ENCODE assay signal across 20 cellular contexts in the genomic region with DNA sequence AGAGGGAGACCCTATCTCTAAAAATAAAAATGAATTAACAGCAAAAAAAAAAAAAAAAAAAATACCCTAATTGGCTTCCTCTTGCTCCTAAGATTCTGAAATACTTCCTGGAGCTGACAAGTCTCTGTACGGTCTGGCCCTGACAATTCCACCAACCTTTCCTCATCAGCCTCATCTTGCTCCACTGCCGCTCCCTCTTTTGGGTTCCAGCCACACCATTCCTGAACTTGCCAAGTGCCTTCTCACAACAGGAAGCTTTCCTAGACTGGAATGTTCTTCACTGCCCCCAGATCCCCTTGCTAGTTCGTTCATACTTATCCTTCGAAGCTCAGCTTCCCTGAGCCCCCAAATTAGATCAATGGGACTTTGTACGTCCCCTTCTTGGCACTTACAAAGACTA. TPM values are rescaled to one million over a fixed set of nuclear protein-coding genes. Genes with fewer than 3 reads are reported as not detected.
A peak's percentile ranks its signal among the peaks of the same experiment; 100 is the strongest.
DNase-seq lines count a peak whose midpoint lies in the region; ATAC-seq, FAIRE-seq and TF ChIP-seq lines count a peak whose summit lies in the region.
"Had no signal": no experiment of that assay in that cellular context is flagged by ENCODE, and none has a peak within 500 bp of the region (broad histone marks: within the 10 kb centered on the region; RNA-seq: fewer than 3 reads in every experiment).

No MANE protein-coding gene starts in this region.

- no peak overlapping the region for H3K4me2 ChIP-seq in neural progenitor cell

- H3K4me3 Mint-ChIP-seq in activated CD4-positive, alpha-beta T cell treated with anti-CD3 and anti-CD28 coated beads, Interleukin-2, amount 10 ng/mL, durations not matched to agents 24 days and 14 days = no peak overlapping the region
- no peak overlapping the region for H3K4me3 Mint-ChIP-seq in neural progenitor cell
- H3K4me3 Mint-ChIP-seq: B cell; CD4-positive, alpha-beta T cell; HFFc6 had no signal

- H3F3A ChIP-seq in neural progenitor cell (ENCODE audit: low read depth) = no peaks in the 10 kb centered on the region

- intact Hi-C loops in activated CD4-positive, alpha-beta T cell treated with anti-CD3 and anti-CD28 coated beads, Interleukin-2, amount 10 ng/mL, durations not matched to agents 24 days and 14 days (cut with micrococcal nuclease) = no loop called here

- no peak overlapping the region for H3K27ac ChIP-seq in neural progenitor cell
- H3K27ac ChIP-seq: 22Rv1 had no signal

- H4K20me1 ChIP-seq in neural progenitor cell (ENCODE audit: low read depth) = no peaks in the 10 kb centered on the region

- no peak for ATAC-seq in HG03025 (IDR thresholded peaks at IDR 0.05; ENCODE audit: low FRiP score, unreplicated experiment)
- ATAC-seq: K562 had no signal

- no peaks in the 10 kb centered on the region for H3K36me3 Mint-ChIP-seq in activated CD4-positive, alpha-beta T cell treated with anti-CD3 and anti-CD28 coated beads, Interleukin-2, amount 10 ng/mL, durations not matched to agents 24 days and 14 days (ENCODE audit: low read depth)
- peaks cover 4% of the 10 kb centered on the region for H3K36me3 Mint-ChIP-seq in neural progenitor cell

- no peak for FAIRE-seq in urothelium cell line (lab: Jason Lieb, UNC)
- FAIRE-seq: GM12891, K562 had no signal

- no peaks in the 10 kb centered on the region for H3K27me3 ChIP-seq in neural progenitor cell

- H2AFZ ChIP-seq in neural progenitor cell (replicated peaks) = no peak overlapping the region

- no peaks in the 10 kb centered on the region for H3K36me3 ChIP-seq in neural progenitor cell

- peak; percentile 48 for DNase-seq in activated CD4-positive, alpha-beta T cell treated with anti-CD3 and anti-CD28 coated beads, Interleukin-2, amount 10 ng/mL, durations not matched to agents 24 days and 14 days
- no peak for DNase-seq in activated CD4-positive, alpha-beta T cell treated with anti-CD3 and anti-CD28 coated beads, Interleukin-2, amount 50 U/mL, for 4 hours
- peak; percentile 27 for DNase-seq in fibroblast of pulmonary artery (ENCODE audit: low read depth)
- DNase-seq in neural progenitor cell (ENCODE audit: low spot score) = no peak
- DNase-seq in urothelium cell line (ENCODE audit: low spot score) = no peak
- DNase-seq in NCI-H1930 (lab: John Stamatoyannopoulos, UW) = no peak
- DNase-seq in kidney glomerular epithelial cell (lab: John Stamatoyannopoulos, UW) = no peak
- DNase-seq: C1 segment of cervical spinal cord; Calu3; CD4-positive, alpha-beta T cell; DMS 273 treated with DMSO at 0.1 percent for 48 hours; DMS79; HCEC 1CT; HFFc6 had no signal

- no peak overlapping the region for H3K4me3 ChIP-seq in fibroblast of pulmonary artery (replicated peaks; ENCODE audit: low read depth, low read length)
- no peak overlapping the region for H3K4me3 ChIP-seq in neural progenitor cell
- H3K4me3 ChIP-seq: K562 had no signal

- no peak for TF ChIP-seq CTCF in fibroblast of pulmonary artery (IDR thresholded peaks at IDR 0.05; ENCODE audit: low read length, missing control alignments)
- no peak for TF ChIP-seq CTCF in neural progenitor cell (IDR thresholded peaks at IDR 0.05)

- no peaks in the 10 kb centered on the region for H3K9me3 Mint-ChIP-seq in activated CD4-positive, alpha-beta T cell treated with anti-CD3 and anti-CD28 coated beads, Interleukin-2, amount 10 ng/mL, durations not matched to agents 24 days and 14 days
- H3K9me3 Mint-ChIP-seq in neural progenitor cell = peaks cover 4% of the 10 kb centered on the region
- H3K9me3 Mint-ChIP-seq: CD4-positive, alpha-beta T cell; HFFc6 had no signal

- H3K9me3 ChIP-seq in neural progenitor cell (ENCODE audit: low read depth) = no peaks in the 10 kb centered on the region

- no peak overlapping the region for H3K27ac Mint-ChIP-seq in activated CD4-positive, alpha-beta T cell treated with anti-CD3 and anti-CD28 coated beads, Interleukin-2, amount 10 ng/mL, durations not matched to agents 24 days and 14 days
- peak overlapping the region; percentile 88 for H3K27ac Mint-ChIP-seq in neural progenitor cell
- H3K27ac Mint-ChIP-seq: B cell; CD4-positive, alpha-beta T cell; HFFc6 had no signal

- H3K4me1 ChIP-seq in neural progenitor cell = peaks cover 14% of the 10 kb centered on the region

- H3K79me2 ChIP-seq in neural progenitor cell (ENCODE audit: low read depth) = no peaks in the 10 kb centered on the region

- no peak overlapping the region for H3K9ac ChIP-seq in neural progenitor cell

- no peaks in the 10 kb centered on the region for H3K4me1 Mint-ChIP-seq in activated CD4-positive, alpha-beta T cell treated with anti-CD3 and anti-CD28 coated beads, Interleukin-2, amount 10 ng/mL, durations not matched to agents 24 days and 14 days
- peaks cover 36% of the 10 kb centered on the region for H3K4me1 Mint-ChIP-seq in neural progenitor cell
- H3K4me1 Mint-ChIP-seq: B cell had no signal

- H3K27me3 Mint-ChIP-seq in activated CD4-positive, alpha-beta T cell treated with anti-CD3 and anti-CD28 coated beads, Interleukin-2, amount 10 ng/mL, durations not matched to agents 24 days and 14 days = peaks cover 33% of the 10 kb centered on the region
- peaks cover 5% of the 10 kb centered on the region for H3K27me3 Mint-ChIP-seq in neural progenitor cell (ENCODE audit: insufficient read depth, low read depth)
- H3K27me3 Mint-ChIP-seq: CD4-positive, alpha-beta T cell had no signal

RNA-seq across cellular contexts. Expression of a gene that starts 37.0 kb away (rescaled TPM):
- not detected in 2 replicates for total RNA-seq in activated CD4-positive, alpha-beta T cell treated with anti-CD3 and anti-CD28 coated beads, Interleukin-2, amount 10 ng/mL, durations not matched to agents 24 days and 14 days
- not detected in 2 replicates for total RNA-seq in neural progenitor cell (ENCODE audit: low replicate concordance)
- total RNA-seq: B cell; Calu3; CD4-positive, alpha-beta T cell; G401; K562 had no signal

RNA-seq across cellular contexts. Expression of a gene that starts 56.9 kb away (rescaled TPM):
- 9.7 TPM in 2 replicates for total RNA-seq in activated CD4-positive, alpha-beta T cell treated with anti-CD3 and anti-CD28 coated beads, Interleukin-2, amount 10 ng/mL, durations not matched to agents 24 days and 14 days
- 25.7 and 35.4 TPM in 2 replicates for total RNA-seq in neural progenitor cell (ENCODE audit: low replicate concordance)

Comparison
In these comparisons a context has a peak if more than half of its experiments do, and no peak if none do; other contexts are left out.
1. DNase-seq: peak in activated CD4-positive, alpha-beta T cell treated with anti-CD3 and anti-CD28 coated beads, Interleukin-2, amount 10 ng/mL, durations not matched to agents 24 days and 14 days (single experiment) and fibroblast of pulmonary artery (single experiment); none in activated CD4-positive, alpha-beta T cell treated with anti-CD3 and anti-CD28 coated beads, Interleukin-2, amount 50 U/mL, for 4 hours (0 of 2), neural progenitor cell (single experiment), urothelium cell line (single experiment), NCI-H1930 (0 of 2) and kidney glomerular epithelial cell (single experiment).